In the genomic region with DNA sequence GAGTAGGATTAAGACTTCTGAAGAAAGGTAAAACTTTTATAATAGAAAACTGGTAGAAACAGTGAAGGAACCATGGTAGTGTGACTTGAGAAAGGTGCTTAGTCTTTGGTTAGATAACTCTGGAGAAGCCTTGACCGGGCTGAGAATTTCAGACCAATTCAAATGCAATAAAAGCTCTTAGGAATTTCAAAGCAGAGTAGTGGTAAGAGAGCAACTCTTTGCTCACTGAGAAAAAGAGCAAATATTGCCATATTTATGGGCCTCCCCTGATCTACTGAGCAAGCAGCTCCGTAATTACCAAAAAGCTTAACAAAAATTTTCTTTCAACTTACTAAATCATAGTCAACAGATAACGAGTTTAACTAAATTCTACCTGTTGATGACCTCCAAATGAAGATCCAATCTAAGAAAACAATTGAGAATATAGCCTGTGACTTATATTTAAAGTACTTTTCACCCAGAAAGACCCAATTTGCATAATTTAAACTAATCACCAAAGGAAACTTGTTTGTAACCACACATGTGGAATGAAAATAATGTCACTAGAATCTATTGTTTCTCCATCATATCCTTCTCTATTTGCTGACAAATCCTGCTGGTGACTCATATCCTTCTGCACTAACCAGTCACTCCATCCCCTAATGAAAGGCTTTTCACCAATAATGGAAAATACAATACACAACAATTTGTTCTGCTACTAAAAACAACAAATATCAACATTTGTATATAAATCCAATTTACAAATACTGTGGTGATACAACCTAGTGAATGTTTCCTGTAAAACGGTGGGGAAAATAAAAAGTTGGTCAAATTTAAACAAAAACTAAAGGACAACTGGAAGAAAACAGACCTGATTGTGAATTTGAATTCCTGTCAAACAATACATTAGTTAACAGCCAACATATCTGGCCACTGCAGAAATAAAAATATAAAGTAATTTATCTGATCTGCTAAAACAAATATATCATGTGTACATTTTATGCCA, we compare ENCODE assay signal across 1 cellular context.
A peak's percentile ranks its signal among the peaks of the same experiment; 100 is the strongest.
TF ChIP-seq lines count a peak whose summit lies in the region.

No MANE protein-coding gene starts in this region.

TF ChIP-seq in HEK293, 187 proteins besides CTCF, POLR2A, EP300 and RAD21 (continued from another document and continues in another):
- TF ChIP-seq ZNF202 (tag by site-specific recombination; IDR thresholded peaks at IDR 0.05; ENCODE audit: borderline replicate concordance), result no peak
- TF ChIP-seq, protein P1, sequence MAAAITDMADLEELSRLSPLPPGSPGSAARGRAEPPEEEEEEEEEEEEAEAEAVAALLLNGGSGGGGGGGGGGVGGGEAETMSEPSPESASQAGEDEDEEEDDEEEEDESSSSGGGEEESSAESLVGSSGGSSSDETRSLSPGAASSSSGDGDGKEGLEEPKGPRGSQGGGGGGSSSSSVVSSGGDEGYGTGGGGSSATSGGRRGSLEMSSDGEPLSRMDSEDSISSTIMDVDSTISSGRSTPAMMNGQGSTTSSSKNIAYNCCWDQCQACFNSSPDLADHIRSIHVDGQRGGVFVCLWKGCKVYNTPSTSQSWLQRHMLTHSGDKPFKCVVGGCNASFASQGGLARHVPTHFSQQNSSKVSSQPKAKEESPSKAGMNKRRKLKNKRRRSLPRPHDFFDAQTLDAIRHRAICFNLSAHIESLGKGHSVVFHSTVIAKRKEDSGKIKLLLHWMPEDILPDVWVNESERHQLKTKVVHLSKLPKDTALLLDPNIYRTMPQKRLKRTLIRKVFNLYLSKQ (tag by site-specific recombination; IDR thresholded peaks at IDR 0.05; ENCODE audit: borderline replicate concordance), result no peak
- TF ChIP-seq, protein P2, sequence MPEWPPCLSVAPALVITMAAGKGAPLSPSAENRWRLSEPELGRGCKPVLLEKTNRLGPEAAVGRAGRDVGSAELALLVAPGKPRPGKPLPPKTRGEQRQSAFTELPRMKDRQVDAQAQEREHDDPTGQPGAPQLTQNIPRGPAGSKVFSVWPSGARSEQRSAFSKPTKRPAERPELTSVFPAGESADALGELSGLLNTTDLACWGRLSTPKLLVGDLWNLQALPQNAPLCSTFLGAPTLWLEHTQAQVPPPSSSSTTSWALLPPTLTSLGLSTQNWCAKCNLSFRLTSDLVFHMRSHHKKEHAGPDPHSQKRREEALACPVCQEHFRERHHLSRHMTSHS (tag by site-specific recombination; IDR thresholded peaks at IDR 0.05), result no peak
- TF ChIP-seq KLF10 (tag by site-specific recombination; IDR thresholded peaks at IDR 0.05), result 0 out of 2 replicates have a peak, but pooled peaks have one; percentile 20
- no peak for TF ChIP-seq ZNF350 (tag by site-specific recombination; IDR thresholded peaks at IDR 0.05)
- no peak for TF ChIP-seq ZSCAN23 (tag by site-specific recombination; IDR thresholded peaks at IDR 0.05)
- no peak for TF ChIP-seq ZNF266 (tag by site-specific recombination; IDR thresholded peaks at IDR 0.05; ENCODE audit: low read depth)
- TF ChIP-seq, protein P3, sequence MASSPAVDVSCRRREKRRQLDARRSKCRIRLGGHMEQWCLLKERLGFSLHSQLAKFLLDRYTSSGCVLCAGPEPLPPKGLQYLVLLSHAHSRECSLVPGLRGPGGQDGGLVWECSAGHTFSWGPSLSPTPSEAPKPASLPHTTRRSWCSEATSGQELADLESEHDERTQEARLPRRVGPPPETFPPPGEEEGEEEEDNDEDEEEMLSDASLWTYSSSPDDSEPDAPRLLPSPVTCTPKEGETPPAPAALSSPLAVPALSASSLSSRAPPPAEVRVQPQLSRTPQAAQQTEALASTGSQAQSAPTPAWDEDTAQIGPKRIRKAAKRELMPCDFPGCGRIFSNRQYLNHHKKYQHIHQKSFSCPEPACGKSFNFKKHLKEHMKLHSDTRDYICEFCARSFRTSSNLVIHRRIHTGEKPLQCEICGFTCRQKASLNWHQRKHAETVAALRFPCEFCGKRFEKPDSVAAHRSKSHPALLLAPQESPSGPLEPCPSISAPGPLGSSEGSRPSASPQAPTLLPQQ (tag by site-specific recombination; IDR thresholded peaks at IDR 0.05), result no peak
- TF ChIP-seq GLI2 (tag by site-specific recombination; IDR thresholded peaks at IDR 0.05; ENCODE audit: borderline replicate concordance, low read depth), result no peak
- no peak for TF ChIP-seq ZNF544 (tag by site-specific recombination; IDR thresholded peaks at IDR 0.05)
- TF ChIP-seq ZNF747 (tag by site-specific recombination; IDR thresholded peaks at IDR 0.05), result no peak
- TF ChIP-seq SP7 (tag by site-specific recombination; IDR thresholded peaks at IDR 0.05), result peak; percentile 94
- no peak for TF ChIP-seq ZNF354C (tag by site-specific recombination; IDR thresholded peaks at IDR 0.05; ENCODE audit: borderline replicate concordance, low read depth)
- no peak for TF ChIP-seq BCL11B (tag by site-specific recombination; IDR thresholded peaks at IDR 0.05; ENCODE audit: low read depth)
- TF ChIP-seq ZNF707 (tag by site-specific recombination; IDR thresholded peaks at IDR 0.05), result no peak
- TF ChIP-seq ZFP41 (tag by site-specific recombination; IDR thresholded peaks at IDR 0.05; ENCODE audit: borderline replicate concordance), result no peak
- TF ChIP-seq ZNF514 (tag by site-specific recombination; IDR thresholded peaks at IDR 0.05), result no peak
- peak; percentile 12; the same call in 1 of the 2 replicates for TF ChIP-seq ZNF660 (tag by site-specific recombination; IDR thresholded peaks at IDR 0.05)
- TF ChIP-seq, protein P4, sequence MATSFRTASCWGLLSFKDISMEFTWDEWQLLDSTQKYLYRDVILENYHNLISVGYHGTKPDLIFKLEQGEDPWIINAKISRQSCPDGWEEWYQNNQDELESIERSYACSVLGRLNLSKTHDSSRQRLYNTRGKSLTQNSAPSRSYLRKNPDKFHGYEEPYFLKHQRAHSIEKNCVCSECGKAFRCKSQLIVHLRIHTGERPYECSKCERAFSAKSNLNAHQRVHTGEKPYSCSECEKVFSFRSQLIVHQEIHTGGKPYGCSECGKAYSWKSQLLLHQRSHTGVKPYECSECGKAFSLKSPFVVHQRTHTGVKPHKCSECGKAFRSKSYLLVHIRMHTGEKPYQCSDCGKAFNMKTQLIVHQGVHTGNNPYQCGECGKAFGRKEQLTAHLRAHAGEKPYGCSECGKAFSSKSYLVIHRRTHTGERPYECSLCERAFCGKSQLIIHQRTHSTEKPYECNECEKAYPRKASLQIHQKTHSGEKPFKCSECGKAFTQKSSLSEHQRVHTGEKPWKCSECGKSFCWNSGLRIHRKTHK (tag by site-specific recombination; IDR thresholded peaks at IDR 0.05), result no peak
- no peak for TF ChIP-seq ZNF302 (tag by site-specific recombination; IDR thresholded peaks at IDR 0.05; ENCODE audit: low read depth)
- no peak for TF ChIP-seq REPIN1 (tag by site-specific recombination; IDR thresholded peaks at IDR 0.05; ENCODE audit: low read depth)
- no peak for TF ChIP-seq ZFP69B (tag by site-specific recombination; IDR thresholded peaks at IDR 0.05)
- TF ChIP-seq, protein P5, sequence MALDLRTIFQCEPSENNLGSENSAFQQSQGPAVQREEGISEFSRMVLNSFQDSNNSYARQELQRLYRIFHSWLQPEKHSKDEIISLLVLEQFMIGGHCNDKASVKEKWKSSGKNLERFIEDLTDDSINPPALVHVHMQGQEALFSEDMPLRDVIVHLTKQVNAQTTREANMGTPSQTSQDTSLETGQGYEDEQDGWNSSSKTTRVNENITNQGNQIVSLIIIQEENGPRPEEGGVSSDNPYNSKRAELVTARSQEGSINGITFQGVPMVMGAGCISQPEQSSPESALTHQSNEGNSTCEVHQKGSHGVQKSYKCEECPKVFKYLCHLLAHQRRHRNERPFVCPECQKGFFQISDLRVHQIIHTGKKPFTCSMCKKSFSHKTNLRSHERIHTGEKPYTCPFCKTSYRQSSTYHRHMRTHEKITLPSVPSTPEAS (tag by site-specific recombination; IDR thresholded peaks at IDR 0.05), result no peak
- TF ChIP-seq, protein P6, sequence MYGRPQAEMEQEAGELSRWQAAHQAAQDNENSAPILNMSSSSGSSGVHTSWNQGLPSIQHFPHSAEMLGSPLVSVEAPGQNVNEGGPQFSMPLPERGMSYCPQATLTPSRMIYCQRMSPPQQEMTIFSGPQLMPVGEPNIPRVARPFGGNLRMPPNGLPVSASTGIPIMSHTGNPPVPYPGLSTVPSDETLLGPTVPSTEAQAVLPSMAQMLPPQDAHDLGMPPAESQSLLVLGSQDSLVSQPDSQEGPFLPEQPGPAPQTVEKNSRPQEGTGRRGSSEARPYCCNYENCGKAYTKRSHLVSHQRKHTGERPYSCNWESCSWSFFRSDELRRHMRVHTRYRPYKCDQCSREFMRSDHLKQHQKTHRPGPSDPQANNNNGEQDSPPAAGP (tag by site-specific recombination; IDR thresholded peaks at IDR 0.05), result no peak
- TF ChIP-seq ZNF558 (tag by site-specific recombination; IDR thresholded peaks at IDR 0.05), result no peak
- no peak for TF ChIP-seq ZNF274 (IDR thresholded peaks at IDR 0.05; ENCODE audit: low read length)
- no peak for TF ChIP-seq ZNF274 (tag by site-specific recombination; IDR thresholded peaks at IDR 0.05; ENCODE audit: borderline replicate concordance)
- no peak for TF ChIP-seq ZNF416 (tag by site-specific recombination; IDR thresholded peaks at IDR 0.05)
- TF ChIP-seq, protein P7, sequence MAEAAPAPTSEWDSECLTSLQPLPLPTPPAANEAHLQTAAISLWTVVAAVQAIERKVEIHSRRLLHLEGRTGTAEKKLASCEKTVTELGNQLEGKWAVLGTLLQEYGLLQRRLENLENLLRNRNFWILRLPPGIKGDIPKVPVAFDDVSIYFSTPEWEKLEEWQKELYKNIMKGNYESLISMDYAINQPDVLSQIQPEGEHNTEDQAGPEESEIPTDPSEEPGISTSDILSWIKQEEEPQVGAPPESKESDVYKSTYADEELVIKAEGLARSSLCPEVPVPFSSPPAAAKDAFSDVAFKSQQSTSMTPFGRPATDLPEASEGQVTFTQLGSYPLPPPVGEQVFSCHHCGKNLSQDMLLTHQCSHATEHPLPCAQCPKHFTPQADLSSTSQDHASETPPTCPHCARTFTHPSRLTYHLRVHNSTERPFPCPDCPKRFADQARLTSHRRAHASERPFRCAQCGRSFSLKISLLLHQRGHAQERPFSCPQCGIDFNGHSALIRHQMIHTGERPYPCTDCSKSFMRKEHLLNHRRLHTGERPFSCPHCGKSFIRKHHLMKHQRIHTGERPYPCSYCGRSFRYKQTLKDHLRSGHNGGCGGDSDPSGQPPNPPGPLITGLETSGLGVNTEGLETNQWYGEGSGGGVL (tag by site-specific recombination; IDR thresholded peaks at IDR 0.05), result no peak
- no peak for TF ChIP-seq ZNF211 (tag by site-specific recombination; IDR thresholded peaks at IDR 0.05; ENCODE audit: low read depth)
- no peak for TF ChIP-seq KLF7 (tag by site-specific recombination; IDR thresholded peaks at IDR 0.05; ENCODE audit: borderline replicate concordance)
- TF ChIP-seq ZNF670 (tag by site-specific recombination; IDR thresholded peaks at IDR 0.05; ENCODE audit: low read depth), result no peak
- TF ChIP-seq MYNN (tag by site-specific recombination; IDR thresholded peaks at IDR 0.05; ENCODE audit: borderline replicate concordance), result no peak
- TF ChIP-seq, protein P8, sequence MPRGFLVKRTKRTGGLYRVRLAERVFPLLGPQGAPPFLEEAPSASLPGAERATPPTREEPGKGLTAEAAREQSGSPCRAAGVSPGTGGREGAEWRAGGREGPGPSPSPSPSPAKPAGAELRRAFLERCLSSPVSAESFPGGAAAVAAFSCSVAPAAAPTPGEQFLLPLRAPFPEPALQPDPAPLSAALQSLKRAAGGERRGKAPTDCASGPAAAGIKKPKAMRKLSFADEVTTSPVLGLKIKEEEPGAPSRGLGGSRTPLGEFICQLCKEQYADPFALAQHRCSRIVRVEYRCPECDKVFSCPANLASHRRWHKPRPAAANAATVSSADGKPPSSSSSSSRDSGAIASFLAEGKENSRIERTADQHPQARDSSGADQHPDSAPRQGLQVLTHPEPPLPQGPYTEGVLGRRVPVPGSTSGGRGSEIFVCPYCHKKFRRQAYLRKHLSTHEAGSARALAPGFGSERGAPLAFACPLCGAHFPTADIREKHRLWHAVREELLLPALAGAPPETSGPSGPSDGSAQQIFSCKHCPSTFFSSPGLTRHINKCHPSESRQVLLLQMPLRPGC (tag by site-specific recombination; IDR thresholded peaks at IDR 0.05), result peak; percentile 55; the same call in 1 of the 2 replicates
- TF ChIP-seq SCRT2 (tag by site-specific recombination; IDR thresholded peaks at IDR 0.05), result peak; percentile 97
- TF ChIP-seq ZNF23 (tag by site-specific recombination; IDR thresholded peaks at IDR 0.05; ENCODE audit: borderline replicate concordance), result no peak
- TF ChIP-seq ZNF10 (tag by site-specific recombination; IDR thresholded peaks at IDR 0.05), result peak; percentile 71; the same call in 1 of the 2 replicates
- TF ChIP-seq, protein P9, sequence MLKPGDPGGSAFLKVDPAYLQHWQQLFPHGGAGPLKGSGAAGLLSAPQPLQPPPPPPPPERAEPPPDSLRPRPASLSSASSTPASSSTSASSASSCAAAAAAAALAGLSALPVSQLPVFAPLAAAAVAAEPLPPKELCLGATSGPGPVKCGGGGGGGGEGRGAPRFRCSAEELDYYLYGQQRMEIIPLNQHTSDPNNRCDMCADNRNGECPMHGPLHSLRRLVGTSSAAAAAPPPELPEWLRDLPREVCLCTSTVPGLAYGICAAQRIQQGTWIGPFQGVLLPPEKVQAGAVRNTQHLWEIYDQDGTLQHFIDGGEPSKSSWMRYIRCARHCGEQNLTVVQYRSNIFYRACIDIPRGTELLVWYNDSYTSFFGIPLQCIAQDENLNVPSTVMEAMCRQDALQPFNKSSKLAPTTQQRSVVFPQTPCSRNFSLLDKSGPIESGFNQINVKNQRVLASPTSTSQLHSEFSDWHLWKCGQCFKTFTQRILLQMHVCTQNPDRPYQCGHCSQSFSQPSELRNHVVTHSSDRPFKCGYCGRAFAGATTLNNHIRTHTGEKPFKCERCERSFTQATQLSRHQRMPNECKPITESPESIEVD (tag by site-specific recombination; IDR thresholded peaks at IDR 0.05), result peak; percentile 59
- TF ChIP-seq OSR2 (tag by site-specific recombination; IDR thresholded peaks at IDR 0.05), result no peak
- TF ChIP-seq IKZF3 (tag by site-specific recombination; IDR thresholded peaks at IDR 0.05), result peak; percentile 68; the same call in 1 of the 2 replicates
- TF ChIP-seq ZBTB20 (tag by site-specific recombination; IDR thresholded peaks at IDR 0.05), result peak; percentile 62; the same call in 1 of the 2 replicates
- peak; percentile 90 for TF ChIP-seq FEZF1 (tag by site-specific recombination; IDR thresholded peaks at IDR 0.05)
- no peak for TF ChIP-seq HOXA7 (CRISPR knock-in tag; IDR thresholded peaks at IDR 0.05; ENCODE audit: borderline replicate concordance)
- TF ChIP-seq ZBTB7A (tag by site-specific recombination; IDR thresholded peaks at IDR 0.05; ENCODE audit: low read depth), result no peak
- TF ChIP-seq ZNF140 (tag by site-specific recombination; IDR thresholded peaks at IDR 0.05), result no peak
- no peak for TF ChIP-seq ZNF433 (tag by site-specific recombination; IDR thresholded peaks at IDR 0.05; ENCODE audit: low read depth)
- TF ChIP-seq, protein P10, sequence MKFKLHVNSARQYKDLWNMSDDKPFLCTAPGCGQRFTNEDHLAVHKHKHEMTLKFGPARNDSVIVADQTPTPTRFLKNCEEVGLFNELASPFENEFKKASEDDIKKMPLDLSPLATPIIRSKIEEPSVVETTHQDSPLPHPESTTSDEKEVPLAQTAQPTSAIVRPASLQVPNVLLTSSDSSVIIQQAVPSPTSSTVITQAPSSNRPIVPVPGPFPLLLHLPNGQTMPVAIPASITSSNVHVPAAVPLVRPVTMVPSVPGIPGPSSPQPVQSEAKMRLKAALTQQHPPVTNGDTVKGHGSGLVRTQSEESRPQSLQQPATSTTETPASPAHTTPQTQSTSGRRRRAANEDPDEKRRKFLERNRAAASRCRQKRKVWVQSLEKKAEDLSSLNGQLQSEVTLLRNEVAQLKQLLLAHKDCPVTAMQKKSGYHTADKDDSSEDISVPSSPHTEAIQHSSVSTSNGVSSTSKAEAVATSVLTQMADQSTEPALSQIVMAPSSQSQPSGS (tag by site-specific recombination; IDR thresholded peaks at IDR 0.05; ENCODE audit: low read depth), result no peak
